38 cellular contexts compared by ENCODE assay signal in genomic region chr10:28449382-28449781, GRCh38.
"Had no signal": no experiment of that assay in that cellular context is flagged by ENCODE, and none has a peak within 500 bp of the region (broad histone marks: within the 10 kb centered on the region; RNA-seq: fewer than 3 reads in every experiment).

No MANE protein-coding gene starts in this region.

- H3K27ac ChIP-seq: adrenal gland, ascending aorta, body of pancreas, brain microvascular endothelial cell, breast epithelium, cardiac muscle cell had no signal

- H3K27ac Mint-ChIP-seq: activated naive CD4-positive, alpha-beta T cell treated with anti-CD3 and anti-CD28 coated beads for 36 hours; activated naive CD4-positive, alpha-beta T cell treated with anti-CD3 and anti-CD28 coated beads, Interleukin-2, amount 10 ng/mL, durations not matched to agents 7 days and 5 days; activated naive CD4-positive, alpha-beta T cell treated with anti-CD3 and anti-CD28 coated beads, Interleukin-2, amount 50 U/mL, for 24 hours; activated naive CD4-positive, alpha-beta T cell treated with anti-CD3 and anti-CD28 coated beads, Interleukin-2, amount 50 U/mL, for 72 hours; activated naive CD8-positive, alpha-beta T cell; activated naive CD8-positive, alpha-beta T cell treated with anti-CD3 and anti-CD28 coated beads for 36 hours; activated naive CD8-positive, alpha-beta T cell treated with anti-CD3 and anti-CD28 coated beads, Interleukin-2, amount 10 ng/mL, durations not matched to agents 7 days and 5 days; activated naive CD8-positive, alpha-beta T cell treated with anti-CD3 and anti-CD28 coated beads, Interleukin-2, amount 50 U/mL, for 24 hours; activated T-cell treated with anti-CD3 and anti-CD28 coated beads, Interleukin-2, amount 50 U/mL, for 24 hours; activated T-cell treated with anti-CD3 and anti-CD28 coated beads, Interleukin-2, amount 50 U/mL, for 72 hours; activated T-helper 1 cell treated with anti-CD3 and anti-CD28 coated beads, Interleukin-12 subunit alpha, Interleukin-12 subunit beta, Interleukin-2, Interleukin-4 antibody, amounts not matched to agents 30 ng/mL and 10 ng/mL and 1 ng/mL, durations not matched to agents 14 hours and 24 hours and 36 hours; activated T-helper 17 cell treated with anti-CD3 and anti-CD28 coated beads, Interleukin-2, amount 50 U/mL, for 72 hours; brain had no signal

- FAIRE-seq: astrocyte, bronchial epithelial cell, colon had no signal

- ATAC-seq: activated naive CD4-positive, alpha-beta T cell treated with anti-CD3 and anti-CD28 coated beads, Interleukin-2, amount 50 U/mL, for 72 hours; activated naive CD8-positive, alpha-beta T cell treated with anti-CD3 and anti-CD28 coated beads, Interleukin-2, amount 50 U/mL, for 24 hours; activated T-cell treated with anti-CD3 and anti-CD28 coated beads, Interleukin-2, amount 50 U/mL, for 4 hours; activated T-cell treated with anti-CD3 and anti-CD28 coated beads, Interleukin-2, amount 50 U/mL, for 72 hours; activated T-helper 17 cell treated with anti-CD3 and anti-CD28 coated beads, Interleukin-2, amount 50 U/mL, for 72 hours; body of pancreas had no signal

- H3K9me3 ChIP-seq: adrenal gland, ascending aorta, body of pancreas, breast epithelium had no signal

- H3K4me3 ChIP-seq: adrenal gland, ascending aorta, body of pancreas, breast epithelium, cardiac muscle cell had no signal

- H3K4me1 ChIP-seq: adrenal gland, ascending aorta, body of pancreas, breast epithelium had no signal

- H3K27me3 ChIP-seq: adrenal gland, ascending aorta, body of pancreas, brain microvascular endothelial cell, breast epithelium, cardiac muscle cell had no signal

- H3K9me3 Mint-ChIP-seq: activated naive CD4-positive, alpha-beta T cell treated with anti-CD3 and anti-CD28 coated beads, Interleukin-2, amount 10 ng/mL, durations not matched to agents 7 days and 5 days; activated naive CD4-positive, alpha-beta T cell treated with anti-CD3 and anti-CD28 coated beads, Interleukin-2, amount 50 U/mL, for 24 hours; activated naive CD4-positive, alpha-beta T cell treated with anti-CD3 and anti-CD28 coated beads, Interleukin-2, amount 50 U/mL, for 72 hours; activated naive CD8-positive, alpha-beta T cell treated with anti-CD3 and anti-CD28 coated beads, Interleukin-2, amount 10 ng/mL, durations not matched to agents 7 days and 5 days; activated naive CD8-positive, alpha-beta T cell treated with anti-CD3 and anti-CD28 coated beads, Interleukin-2, amount 50 U/mL, for 24 hours; activated T-cell treated with anti-CD3 and anti-CD28 coated beads, Interleukin-2, amount 50 U/mL, for 72 hours; activated T-helper 1 cell treated with anti-CD3 and anti-CD28 coated beads, Interleukin-12 subunit alpha, Interleukin-12 subunit beta, Interleukin-2, Interleukin-4 antibody, amounts not matched to agents 30 ng/mL and 10 ng/mL and 1 ng/mL, durations not matched to agents 14 hours and 24 hours and 36 hours; activated T-helper 17 cell treated with anti-CD3 and anti-CD28 coated beads, Interleukin-2, amount 50 U/mL, for 72 hours; central memory CD8-positive, alpha-beta T cell had no signal

- H3K36me3 Mint-ChIP-seq: activated naive CD4-positive, alpha-beta T cell treated with anti-CD3 and anti-CD28 coated beads, Interleukin-2, amount 10 ng/mL, durations not matched to agents 7 days and 5 days; activated naive CD4-positive, alpha-beta T cell treated with anti-CD3 and anti-CD28 coated beads, Interleukin-2, amount 50 U/mL, for 24 hours; activated naive CD4-positive, alpha-beta T cell treated with anti-CD3 and anti-CD28 coated beads, Interleukin-2, amount 50 U/mL, for 72 hours; activated naive CD8-positive, alpha-beta T cell; activated naive CD8-positive, alpha-beta T cell treated with anti-CD3 and anti-CD28 coated beads for 36 hours; activated naive CD8-positive, alpha-beta T cell treated with anti-CD3 and anti-CD28 coated beads, Interleukin-2, amount 10 ng/mL, durations not matched to agents 7 days and 5 days; brain had no signal

- H3K4me3 Mint-ChIP-seq: activated naive CD4-positive, alpha-beta T cell treated with anti-CD3 and anti-CD28 coated beads for 36 hours; activated naive CD4-positive, alpha-beta T cell treated with anti-CD3 and anti-CD28 coated beads, Interleukin-2, amount 10 ng/mL, durations not matched to agents 7 days and 5 days; activated naive CD4-positive, alpha-beta T cell treated with anti-CD3 and anti-CD28 coated beads, Interleukin-2, amount 50 U/mL, for 24 hours; activated naive CD8-positive, alpha-beta T cell; activated naive CD8-positive, alpha-beta T cell treated with anti-CD3 and anti-CD28 coated beads for 36 hours; activated naive CD8-positive, alpha-beta T cell treated with anti-CD3 and anti-CD28 coated beads, Interleukin-2, amount 10 ng/mL, durations not matched to agents 7 days and 5 days; activated naive CD8-positive, alpha-beta T cell treated with anti-CD3 and anti-CD28 coated beads, Interleukin-2, amount 50 U/mL, for 24 hours; activated T-cell treated with anti-CD3 and anti-CD28 coated beads, Interleukin-2, amount 50 U/mL, for 24 hours; activated T-cell treated with anti-CD3 and anti-CD28 coated beads, Interleukin-2, amount 50 U/mL, for 4 hours; activated T-cell treated with anti-CD3 and anti-CD28 coated beads, Interleukin-2, amount 50 U/mL, for 72 hours; activated T-helper 1 cell treated with anti-CD3 and anti-CD28 coated beads, Interleukin-12 subunit alpha, Interleukin-12 subunit beta, Interleukin-2, Interleukin-4 antibody, amounts not matched to agents 30 ng/mL and 10 ng/mL and 1 ng/mL, durations not matched to agents 14 hours and 24 hours and 36 hours; activated T-helper 17 cell treated with anti-CD3 and anti-CD28 coated beads, Interleukin-2, amount 50 U/mL, for 72 hours; brain; central memory CD8-positive, alpha-beta T cell had no signal

- H3K4me1 Mint-ChIP-seq: activated naive CD4-positive, alpha-beta T cell treated with anti-CD3 and anti-CD28 coated beads, Interleukin-2, amount 10 ng/mL, durations not matched to agents 7 days and 5 days; activated naive CD4-positive, alpha-beta T cell treated with anti-CD3 and anti-CD28 coated beads, Interleukin-2, amount 50 U/mL, for 24 hours; activated naive CD8-positive, alpha-beta T cell treated with anti-CD3 and anti-CD28 coated beads for 36 hours; activated naive CD8-positive, alpha-beta T cell treated with anti-CD3 and anti-CD28 coated beads, Interleukin-2, amount 10 ng/mL, durations not matched to agents 7 days and 5 days; activated naive CD8-positive, alpha-beta T cell treated with anti-CD3 and anti-CD28 coated beads, Interleukin-2, amount 50 U/mL, for 24 hours; activated T-helper 17 cell treated with anti-CD3 and anti-CD28 coated beads, Interleukin-2, amount 50 U/mL, for 72 hours; brain; central memory CD8-positive, alpha-beta T cell had no signal

- DNase-seq: activated effector memory CD4-positive, alpha-beta T cell treated with anti-CD3 and anti-CD28 coated beads, Interleukin-2, amount 50 U/mL, for 16 hours; activated effector memory CD4-positive, alpha-beta T cell treated with Interleukin-2 at 50 U/mL for 16 hours; activated gamma-delta T cell; activated gamma-delta T cell treated with Interleukin-2 at 50 U/mL for 16 hours; activated naive CD4-positive, alpha-beta T cell; activated naive CD4-positive, alpha-beta T cell treated with anti-CD3 and anti-CD28 coated beads for 36 hours; activated naive CD4-positive, alpha-beta T cell treated with anti-CD3 and anti-CD28 coated beads, Interleukin-2, amount 10 ng/mL, durations not matched to agents 7 days and 5 days; activated naive CD4-positive, alpha-beta T cell treated with anti-CD3 and anti-CD28 coated beads, Interleukin-2, amount 50 U/mL, for 16 hours; activated naive CD4-positive, alpha-beta T cell treated with Interleukin-2 at 50 U/mL for 16 hours; activated naive CD8-positive, alpha-beta T cell treated with anti-CD3 and anti-CD28 coated beads for 36 hours; activated naive CD8-positive, alpha-beta T cell treated with anti-CD3 and anti-CD28 coated beads, Interleukin-2, amount 10 ng/mL, durations not matched to agents 7 days and 5 days; activated naive CD8-positive, alpha-beta T cell treated with anti-CD3 and anti-CD28 coated beads, Interleukin-2, amount 50 U/mL, for 24 hours; activated T-cell treated with anti-CD3 and anti-CD28 coated beads, Interleukin-2, amount 50 U/mL, for 24 hours; activated T-cell treated with anti-CD3 and anti-CD28 coated beads, Interleukin-2, amount 50 U/mL, for 4 hours; activated T-cell treated with anti-CD3 and anti-CD28 coated beads, Interleukin-2, amount 50 U/mL, for 48 hours; activated T-cell treated with anti-CD3 and anti-CD28 coated beads, Interleukin-2, amount 50 U/mL, for 72 hours; adrenal gland; amniotic stem cell; amygdala; anterior cingulate cortex; aorta; body of pancreas; brain microvascular endothelial cell; central memory CD4-positive, alpha-beta T cell; cerebellar nuclear complex had no signal

- H3K36me3 ChIP-seq: adrenal gland, ascending aorta, brain microvascular endothelial cell, breast epithelium, cardiac muscle cell had no signal
